Comparison of ENCODE assay signal across 8 cellular contexts in the genomic region with DNA sequence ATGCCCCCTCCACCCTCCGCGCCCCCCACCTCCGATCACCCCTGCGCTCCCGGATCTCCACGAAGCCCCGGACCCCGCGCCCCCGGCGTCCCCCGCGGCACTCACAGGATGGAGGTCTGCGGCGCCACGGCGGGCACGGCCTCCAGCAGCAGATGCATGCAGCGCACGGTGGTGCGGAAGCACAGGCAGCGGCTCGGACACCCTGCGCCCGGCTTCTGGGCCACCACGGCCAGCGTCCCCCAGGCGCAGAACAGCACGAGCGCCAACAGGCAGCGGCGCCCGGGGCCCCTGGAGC. TPM values are rescaled to one million over a fixed set of nuclear protein-coding genes. Genes with fewer than 3 reads are reported as not detected.
A peak's percentile ranks its signal among the peaks of the same experiment; 100 is the strongest.
DNase-seq lines count a peak whose midpoint lies in the region; ATAC-seq lines count a peak whose summit lies in the region.

No MANE protein-coding gene starts in this region.

- no peak overlapping the region for H2BK12ac ChIP-seq in trophoblast cell (ENCODE audit: low read length)

- peak overlapping the region; percentile 81 for H3K14ac ChIP-seq in trophoblast cell (ENCODE audit: low read length)

- peak; percentile 40 for DNase-seq in T1000 (lab: John Stamatoyannopoulos, UW)
- no peak for DNase-seq in Right ventricle myocardium inferior (ENCODE audit: missing footprints)
- DNase-seq in trophoblast cell, result no peak
- DNase-seq in T-helper 2 cell treated with Interferon-gamma antibody and Interleukin-4, amounts not matched to agents 5 μg/mL and 100 μg/mL, for 36 hours (ENCODE audit: low spot score), result no peak
- DNase-seq in DMS79 (lab: John Stamatoyannopoulos, UW), result no peak

- H3K9ac ChIP-seq in trophoblast cell (ENCODE audit: low read length), result peak overlapping the region; percentile 84

- peak overlapping the region; percentile 85 for H3K4ac ChIP-seq in trophoblast cell (ENCODE audit: low read depth, low read length)

- peak overlapping the region; percentile 47 for H4K8ac ChIP-seq in trophoblast cell (ENCODE audit: low read depth, low read length)

- H3K36me3 Mint-ChIP-seq in T-helper 2 cell treated with Interferon-gamma antibody and Interleukin-4, amounts not matched to agents 5 μg/mL and 100 μg/mL, for 36 hours (ENCODE audit: low read depth), result no peaks in the 10 kb centered on the region

- peak overlapping the region; percentile 44 for H2BK5ac ChIP-seq in trophoblast cell (ENCODE audit: low read depth, low read length, poor library complexity)

- no peaks in the 10 kb centered on the region for H3K27me3 ChIP-seq in trophoblast cell (ENCODE audit: insufficient read depth, low read length)

- H2BK120ac ChIP-seq in trophoblast cell (ENCODE audit: insufficient read depth, low read length, poor library complexity), result peak overlapping the region; percentile 62

- peak overlapping the region; percentile 72 for H4K91ac ChIP-seq in trophoblast cell (ENCODE audit: low read depth, low read length)

- peak overlapping the region; percentile 8 for H2AK5ac ChIP-seq in trophoblast cell (ENCODE audit: low read length)

- peak overlapping the region; percentile 89 for H3K4me3 ChIP-seq in trophoblast cell (ENCODE audit: low read depth, low read length)

- H3K79me1 ChIP-seq in trophoblast cell (ENCODE audit: low read length), result peaks cover 29% of the 10 kb centered on the region

- peaks cover 8 to 9% of the 10 kb centered on the region in 2 experiments for H3K36me3 ChIP-seq in trophoblast cell (ENCODE audit: control insufficient read depth in 1 of 2, insufficient read depth in 2 of 2, low read length in 2 of 2)

- no peak overlapping the region for H3K4me3 Mint-ChIP-seq in T-helper 2 cell treated with Interferon-gamma antibody and Interleukin-4, amounts not matched to agents 5 μg/mL and 100 μg/mL, for 36 hours

- no peak overlapping the region for H3K27ac Mint-ChIP-seq in T-helper 2 cell treated with Interferon-gamma antibody and Interleukin-4, amounts not matched to agents 5 μg/mL and 100 μg/mL, for 36 hours

- no peaks in the 10 kb centered on the region for H3K4me1 Mint-ChIP-seq in T-helper 2 cell treated with Interferon-gamma antibody and Interleukin-4, amounts not matched to agents 5 μg/mL and 100 μg/mL, for 36 hours (ENCODE audit: low read depth)

- no peak overlapping the region for H3K23ac ChIP-seq in trophoblast cell (ENCODE audit: low read length)

- H2AFZ ChIP-seq in trophoblast cell (ENCODE audit: insufficient read depth, low read length, poor library complexity), result peak overlapping the region; percentile 26

- peaks cover 30 to 37% of the 10 kb centered on the region in 2 experiments for H3K4me1 ChIP-seq in trophoblast cell (ENCODE audit: control insufficient read depth in 1 of 2, insufficient read depth in 2 of 2, low read length in 2 of 2)

- intact Hi-C loops in Right ventricle myocardium inferior (cut with DNase I), result loop anchor here (1.0 to 2.0 kb wide), 2 partner anchors 32 to 151 kb away; no protein-coding TSS in a partner anchor

- H3K4me2 ChIP-seq in trophoblast cell (ENCODE audit: low read length), result peak overlapping the region; percentile 76

- H3K27ac ChIP-seq in trophoblast cell (ENCODE audit: low read depth, low read length), result peak overlapping the region; percentile 79

- no CpG with 5 or more reads among the region's 33 CpGs for WGBS in trophoblast cell (ENCODE audit: extremely low coverage, insufficient coverage, insufficient read length)

- peak overlapping the region; percentile 5 for H4K12ac ChIP-seq in trophoblast cell (ENCODE audit: low read depth, low read length)

- H3K79me2 ChIP-seq in trophoblast cell (ENCODE audit: control insufficient read depth, insufficient read depth, low read length, poor library complexity), result peaks cover 22% of the 10 kb centered on the region

- H3K9me3 Mint-ChIP-seq in T-helper 2 cell treated with Interferon-gamma antibody and Interleukin-4, amounts not matched to agents 5 μg/mL and 100 μg/mL, for 36 hours, result no peaks in the 10 kb centered on the region

- peak overlapping the region; percentile 71 for H3K18ac ChIP-seq in trophoblast cell (ENCODE audit: low read length)

- H3K27me3 Mint-ChIP-seq in T-helper 2 cell treated with Interferon-gamma antibody and Interleukin-4, amounts not matched to agents 5 μg/mL and 100 μg/mL, for 36 hours (ENCODE audit: low read depth), result peaks cover 39% of the 10 kb centered on the region

- H3K9me3 ChIP-seq in trophoblast cell (ENCODE audit: insufficient read depth, low read depth, low read length), result peaks cover 13% of the 10 kb centered on the region

- peak; percentile 32 for ATAC-seq in GM18909 (IDR thresholded peaks at IDR 0.05; ENCODE audit: poor library complexity, unreplicated experiment)
- ATAC-seq in Right ventricle myocardium inferior, result peak; percentile 24
- ATAC-seq in GM21825 (IDR thresholded peaks at IDR 0.05; ENCODE audit: unreplicated experiment), result no peak
- ATAC-seq in GM21576 (IDR thresholded peaks at IDR 0.05; ENCODE audit: unreplicated experiment), result no peak

RNA-seq across cellular contexts. Expression of gene PXDN, which starts 0.2 kb away (rescaled TPM):
- total RNA-seq in Right ventricle myocardium inferior, result 19.7 TPM
- 194 and 203 TPM in 2 replicates for polyA plus RNA-seq in trophoblast cell (2013)

Comparison
In these comparisons a context has a peak if more than half of its experiments do, and no peak if none do; other contexts are left out.
1. ATAC-seq: peak in GM18909 (single experiment) and Right ventricle myocardium inferior (single experiment); none in GM21825 (single experiment) and GM21576 (single experiment).